Comparison of ENCODE assay signal across 9 cellular contexts in genomic region chr15:52093539-52094502, GRCh38. TPM values are rescaled to one million over a fixed set of nuclear protein-coding genes. Genes with fewer than 3 reads are reported as not detected.
A peak's percentile ranks its signal among the peaks of the same experiment; 100 is the strongest.
DNase-seq lines count a peak whose midpoint lies in the region; ATAC-seq, FAIRE-seq and TF ChIP-seq lines count a peak whose summit lies in the region.
"Had no signal": no experiment of that assay in that cellular context is flagged by ENCODE, and none has a peak within 500 bp of the region (broad histone marks: within the 10 kb centered on the region; RNA-seq: fewer than 3 reads in every experiment).

No MANE protein-coding gene starts in this region.

- FAIRE-seq in RCC 7860 (lab: Jason Lieb, UNC), result peak; percentile 89

- DNase-seq in GM03348 (ENCODE audit: low spot score) (peak; percentile 73), RCC 7860 (ENCODE audit: low spot score) (peak; percentile 92), fibroblast of gingiva (ENCODE audit: low read depth) (peak; percentile 97), pulmonary artery endothelial cell (ENCODE audit: low read depth, low spot score) (peak; percentile 93), GM20000 (ENCODE audit: low spot score) (no peak), ecto neural progenitor cell (ENCODE audit: low spot score) (no peak), hippocampal formation (lab: John Stamatoyannopoulos, UW) (no peak)
- DNase-seq: activated T-cell treated with anti-CD3 and anti-CD28 coated beads for 4 hours had no signal

- no peak for TF ChIP-seq CTCF in GM20000 (IDR thresholded peaks at IDR 0.05; ENCODE audit: extremely low read depth, missing control alignments)

- no peak for ATAC-seq in HG02623 (IDR thresholded peaks at IDR 0.05; ENCODE audit: unreplicated experiment)

RNA-seq across cellular contexts. Expression of gene BCL2L10, which starts 18.8 kb away (rescaled TPM):
- total RNA-seq in pulmonary artery endothelial cell, result 0.11 and 0.13 TPM in 2 replicates

Comparison
In these comparisons a context has a peak if more than half of its experiments do, and no peak if none do; other contexts are left out.
1. DNase-seq: peak in GM03348 (single experiment), RCC 7860 (single experiment), fibroblast of gingiva (single experiment) and pulmonary artery endothelial cell (single experiment); none in GM20000 (single experiment), ecto neural progenitor cell (single experiment) and hippocampal formation (0 of 2).